In the genomic region with DNA sequence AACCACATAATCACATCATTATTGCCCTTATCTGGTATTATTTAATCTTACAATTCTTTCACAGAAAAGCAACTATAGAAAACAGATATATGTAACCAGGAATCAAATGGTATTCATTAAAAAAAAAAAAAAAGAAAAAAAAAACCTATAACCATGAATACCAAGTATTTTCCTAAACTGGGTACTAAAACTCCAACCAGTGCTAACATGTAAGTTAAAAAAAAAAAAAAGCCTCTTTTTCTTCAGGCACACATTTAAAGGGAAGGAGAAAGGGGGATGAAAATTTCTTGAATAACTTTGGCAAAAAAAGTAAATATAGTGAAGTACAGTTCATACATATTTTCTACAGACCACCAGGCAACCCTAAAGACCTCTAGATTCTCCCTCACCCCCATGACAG, we compare ENCODE assay signal across 1 cellular context.
TF ChIP-seq lines count a peak whose summit lies in the region.

No MANE protein-coding gene starts in this region.

TF ChIP-seq in GM12878, 131 proteins besides CTCF, POLR2A, EP300 and RAD21:
- TF ChIP-seq CREM (IDR thresholded peaks at IDR 0.05; ENCODE audit: low read depth) (no peak), SIN3A (IDR thresholded peaks at IDR 0.05; ENCODE audit: low read depth, low read length) (no peak), ATF7 (IDR thresholded peaks at IDR 0.05; ENCODE audit: low read depth) (no peak), DPF2 (IDR thresholded peaks at IDR 0.05) (no peak), BCL11A (IDR thresholded peaks at IDR 0.05; ENCODE audit: low read depth, low read length) (no peak)
- TF ChIP-seq, protein P1, sequence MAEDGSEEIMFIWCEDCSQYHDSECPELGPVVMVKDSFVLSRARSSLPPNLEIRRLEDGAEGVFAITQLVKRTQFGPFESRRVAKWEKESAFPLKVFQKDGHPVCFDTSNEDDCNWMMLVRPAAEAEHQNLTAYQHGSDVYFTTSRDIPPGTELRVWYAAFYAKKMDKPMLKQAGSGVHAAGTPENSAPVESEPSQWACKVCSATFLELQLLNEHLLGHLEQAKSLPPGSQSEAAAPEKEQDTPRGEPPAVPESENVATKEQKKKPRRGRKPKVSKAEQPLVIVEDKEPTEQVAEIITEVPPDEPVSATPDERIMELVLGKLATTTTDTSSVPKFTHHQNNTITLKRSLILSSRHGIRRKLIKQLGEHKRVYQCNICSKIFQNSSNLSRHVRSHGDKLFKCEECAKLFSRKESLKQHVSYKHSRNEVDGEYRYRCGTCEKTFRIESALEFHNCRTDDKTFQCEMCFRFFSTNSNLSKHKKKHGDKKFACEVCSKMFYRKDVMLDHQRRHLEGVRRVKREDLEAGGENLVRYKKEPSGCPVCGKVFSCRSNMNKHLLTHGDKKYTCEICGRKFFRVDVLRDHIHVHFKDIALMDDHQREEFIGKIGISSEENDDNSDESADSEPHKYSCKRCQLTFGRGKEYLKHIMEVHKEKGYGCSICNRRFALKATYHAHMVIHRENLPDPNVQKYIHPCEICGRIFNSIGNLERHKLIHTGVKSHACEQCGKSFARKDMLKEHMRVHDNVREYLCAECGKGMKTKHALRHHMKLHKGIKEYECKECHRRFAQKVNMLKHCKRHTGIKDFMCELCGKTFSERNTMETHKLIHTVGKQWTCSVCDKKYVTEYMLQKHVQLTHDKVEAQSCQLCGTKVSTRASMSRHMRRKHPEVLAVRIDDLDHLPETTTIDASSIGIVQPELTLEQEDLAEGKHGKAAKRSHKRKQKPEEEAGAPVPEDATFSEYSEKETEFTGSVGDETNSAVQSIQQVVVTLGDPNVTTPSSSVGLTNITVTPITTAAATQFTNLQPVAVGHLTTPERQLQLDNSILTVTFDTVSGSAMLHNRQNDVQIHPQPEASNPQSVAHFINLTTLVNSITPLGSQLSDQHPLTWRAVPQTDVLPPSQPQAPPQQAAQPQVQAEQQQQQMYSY (CRISPR knock-in tag; IDR thresholded peaks at IDR 0.05) = no peak
